In the genomic region with DNA sequence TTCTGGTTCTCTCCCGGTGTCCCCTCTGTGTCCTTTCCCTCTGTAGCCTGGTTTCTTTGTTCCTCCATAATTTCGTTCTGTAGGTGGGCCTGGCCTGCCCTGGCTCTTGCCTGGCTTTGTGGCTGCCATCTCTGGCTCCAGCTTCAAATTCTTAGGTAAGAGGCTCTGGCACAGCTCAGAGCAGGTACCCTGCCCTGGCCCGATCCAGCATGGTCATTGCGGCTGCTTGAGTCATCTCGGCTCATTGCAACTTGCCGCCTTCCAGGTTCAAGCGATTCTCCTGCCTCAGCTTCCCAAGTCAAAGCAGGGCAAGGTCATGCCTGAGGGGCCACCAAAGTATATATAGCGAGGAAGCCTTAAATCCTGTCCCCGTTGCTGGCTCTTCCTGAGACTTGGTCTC, we compare ENCODE assay signal across 9 cellular contexts.
"Had no signal": no experiment of that assay in that cellular context is flagged by ENCODE, and none has a peak within 500 bp of the region (broad histone marks: within the 10 kb centered on the region; RNA-seq: fewer than 3 reads in every experiment).

No MANE protein-coding gene starts in this region.

- H3K36me3 ChIP-seq: HAP-1 had no signal

- H3K4me1 ChIP-seq: HAP-1 had no signal

- H3K4me3 ChIP-seq: GM23248, GM23338, HAP-1 had no signal

- H3K4me2 ChIP-seq: GM23338 had no signal

- H2AFZ ChIP-seq: GM23248, GM23338 had no signal

- DNase-seq: GM23248, GOT3, H7, H9, HCEC 1CT, HFFc6 had no signal

- H3K9ac ChIP-seq: GM23248 had no signal

- H3K9me3 ChIP-seq: HAP-1 had no signal

- ATAC-seq: GM23338, HCT116 had no signal

- H3K27ac ChIP-seq: GM23248 had no signal
